In genomic region chr7:25894902-25895791, GRCh38 we compare ENCODE assay signal across 8 cellular contexts.
DNase-seq lines count a peak whose midpoint lies in the region; ATAC-seq, FAIRE-seq and TF ChIP-seq lines count a peak whose summit lies in the region.

No MANE protein-coding gene starts in this region.

- no peak overlapping the region for H3K27ac ChIP-seq in HUES64 (ENCODE audit: low read depth, low read length)
- H3K27ac ChIP-seq in small intestine (ENCODE audit: low read depth in 1 of 2, low read length in 1 of 2) = peak overlapping the region in 1 of 2 donors; percentile 46

- H3K9me3 ChIP-seq in HUES64 (ENCODE audit: insufficient read depth, low read depth, low read length) (no peaks in the 10 kb centered on the region), small intestine (ENCODE audit: control insufficient read depth, low read depth) (no peaks in the 10 kb centered on the region)

- H3K36me3 ChIP-seq in HUES64 (ENCODE audit: insufficient read depth, low read length) (no peaks in the 10 kb centered on the region), small intestine (ENCODE audit: control insufficient read depth in 2 of 2, insufficient read depth in 2 of 2, low read length in 2 of 2) (no peaks in the 10 kb centered on the region)

- H3K4me1 ChIP-seq in HUES64 (ENCODE audit: insufficient read depth, low read length) (peaks cover 4% of the 10 kb centered on the region; the same call in 1 of the 2 replicates), small intestine (ENCODE audit: control insufficient read depth in 2 of 2, insufficient read depth in 1 of 2, low read depth in 1 of 2, low read length in 1 of 2) (no peaks in the 10 kb centered on the region)

- no peak overlapping the region; the same call in 1 of the 2 replicates for H3K9ac ChIP-seq in HUES64 (ENCODE audit: low read depth, low read length)

- FAIRE-seq in D721Med (lab: Jason Lieb, UNC) (no peak), small intestine (lab: Jason Lieb, UNC) (no peak)

- H3K4me3 ChIP-seq in HUES64 (ENCODE audit: low read length) (peak overlapping the region; percentile 82), astrocyte of the cerebellum (ENCODE audit: low read depth, low read length) (peak overlapping the region; percentile 16), iPS-11a (ENCODE audit: low read depth, low read length) (peak overlapping the region; percentile 70), small intestine (ENCODE audit: low read depth in 1 of 2, low read length in 2 of 2) (no peak overlapping the region)

- H3K27me3 ChIP-seq in HUES64 (ENCODE audit: insufficient read depth, low read length) (peaks cover 5% of the 10 kb centered on the region; the same call in 1 of the 2 replicates), small intestine (ENCODE audit: control insufficient read depth in 2 of 2, insufficient read depth in 2 of 2, low read length in 2 of 2) (no peaks in the 10 kb centered on the region)

- no peak for DNase-seq in D721Med (ENCODE audit: insufficient read length, low spot score)
- peak; percentile 19 for DNase-seq in T-helper 22 cell (ENCODE audit: low read depth)
- DNase-seq in astrocyte of the cerebellum (ENCODE audit: low read depth) = no peak
- DNase-seq in small intestine = peak; percentile 62
- DNase-seq in NCI-H226 = no peak

- in situ Hi-C loops in astrocyte of the cerebellum (cut with HindIII; ENCODE audit: low sequenced_read_pairs) = loop anchor here (25.0 kb wide), 1 partner anchor 492 kb away; no protein-coding TSS in a partner anchor

- ATAC-seq in GM21423 (IDR thresholded peaks at IDR 0.05; ENCODE audit: unreplicated experiment) = peak; percentile 49

- TF ChIP-seq CTCF in D721Med (IDR thresholded peaks at IDR 0.05; ENCODE audit: insufficient read depth, missing control alignments) (peak; percentile 38), astrocyte of the cerebellum (IDR thresholded peaks at IDR 0.05; ENCODE audit: low read depth, low read length, missing control alignments) (peak; percentile 69)

- WGBS in HUES64 = 26% methylated on average over 30 of the region's 30 CpGs
- WGBS in small intestine, 3 donors = 21 to 23% (median 22%) methylated on average over 30 of the region's 30 CpGs

Comparison
In these comparisons a context has a peak if more than half of its experiments do, and no peak if none do; other contexts are left out.
1. DNase-seq: peak in T-helper 22 cell (single experiment) and small intestine (single experiment); none in D721Med (single experiment), astrocyte of the cerebellum (single experiment) and NCI-H226 (single experiment).
2. H3K4me3 ChIP-seq: peak in HUES64 (single experiment), astrocyte of the cerebellum (single experiment) and iPS-11a (single experiment); none in small intestine (0 of 2).